Comparison of ENCODE assay signal across 8 cellular contexts in genomic region chr19:54208784-54209057, GRCh38. TPM values are rescaled to one million over a fixed set of nuclear protein-coding genes. Genes with fewer than 3 reads are reported as not detected.
A peak's percentile ranks its signal among the peaks of the same experiment; 100 is the strongest.
DNase-seq lines count a peak whose midpoint lies in the region; ATAC-seq and TF ChIP-seq lines count a peak whose summit lies in the region.

No MANE protein-coding gene starts in this region.

- H3K4me3 Mint-ChIP-seq in stimulated activated naive CD8-positive, alpha-beta T cell treated with anti-CD3 and anti-CD28 coated beads, Interleukin-15, Interleukin-2, amounts not matched to agents 100 ng/mL and 50 ng/mL, for 24 hours = peak overlapping the region; percentile 70
- H3K4me3 Mint-ChIP-seq in mesothelial cell of epicardium = no peak overlapping the region

- peaks cover 7 to 14% of the 10 kb centered on the region in 2 donors for H3K4me1 ChIP-seq in ascending aorta

- no peaks in the 10 kb centered on the region for H3K27me3 ChIP-seq in ascending aorta

- H3K4me3 ChIP-seq in ascending aorta = no peak overlapping the region

- H3K27me3 Mint-ChIP-seq in stimulated activated naive CD8-positive, alpha-beta T cell treated with anti-CD3 and anti-CD28 coated beads, Interleukin-15, Interleukin-2, amounts not matched to agents 100 ng/mL and 50 ng/mL, for 24 hours = no peaks in the 10 kb centered on the region
- no peaks in the 10 kb centered on the region for H3K27me3 Mint-ChIP-seq in mesothelial cell of epicardium (ENCODE audit: low read depth)

- no peak for ATAC-seq in stimulated activated naive CD8-positive, alpha-beta T cell treated with anti-CD3 and anti-CD28 coated beads, Interleukin-15, Interleukin-2, amounts not matched to agents 100 U/mL and 50 U/mL, for 24 hours
- ATAC-seq in HG03571 (IDR thresholded peaks at IDR 0.05; ENCODE audit: unreplicated experiment) = no peak

- no peak for DNase-seq in stimulated activated naive CD8-positive, alpha-beta T cell treated with anti-CD3 and anti-CD28 coated beads, Interleukin-15, Interleukin-2, amounts not matched to agents 100 U/mL and 50 U/mL, for 24 hours
- DNase-seq in ascending aorta (ENCODE audit: low spot score in 2 of 2) (no peak), mesothelial cell of epicardium (ENCODE audit: low spot score in 2 of 2, unreplicated experiment in 2 of 2) (no peak), UCSD-AML1 (lab: John Stamatoyannopoulos, UW; ENCODE audit: unreplicated experiment) (no peak), NCI-H1436 (lab: John Stamatoyannopoulos, UW) (no peak), NCI-H2107 treated with DMSO at 0.1 percent for 48 hours (lab: John Stamatoyannopoulos, UW; ENCODE audit: unreplicated experiment) (no peak)

- H3K9me3 ChIP-seq in ascending aorta = no peaks in the 10 kb centered on the region

- peaks cover 59% of the 10 kb centered on the region for H3K36me3 Mint-ChIP-seq in stimulated activated naive CD8-positive, alpha-beta T cell treated with anti-CD3 and anti-CD28 coated beads, Interleukin-15, Interleukin-2, amounts not matched to agents 100 ng/mL and 50 ng/mL, for 24 hours (ENCODE audit: low read depth)
- peaks cover 26% of the 10 kb centered on the region for H3K36me3 Mint-ChIP-seq in mesothelial cell of epicardium

- H3K36me3 ChIP-seq in ascending aorta = peaks cover 38 to 40% of the 10 kb centered on the region in 2 donors

- peak overlapping the region; percentile 89 for H3K27ac Mint-ChIP-seq in stimulated activated naive CD8-positive, alpha-beta T cell treated with anti-CD3 and anti-CD28 coated beads, Interleukin-15, Interleukin-2, amounts not matched to agents 100 ng/mL and 50 ng/mL, for 24 hours
- peak overlapping the region; percentile 94 for H3K27ac Mint-ChIP-seq in mesothelial cell of epicardium

- H3K4me1 Mint-ChIP-seq in stimulated activated naive CD8-positive, alpha-beta T cell treated with anti-CD3 and anti-CD28 coated beads, Interleukin-15, Interleukin-2, amounts not matched to agents 100 ng/mL and 50 ng/mL, for 24 hours (ENCODE audit: low read depth) = peaks cover 81% of the 10 kb centered on the region
- peaks cover 56% of the 10 kb centered on the region for H3K4me1 Mint-ChIP-seq in mesothelial cell of epicardium

- H3K9me3 Mint-ChIP-seq in stimulated activated naive CD8-positive, alpha-beta T cell treated with anti-CD3 and anti-CD28 coated beads, Interleukin-15, Interleukin-2, amounts not matched to agents 100 ng/mL and 50 ng/mL, for 24 hours = no peaks in the 10 kb centered on the region
- H3K9me3 Mint-ChIP-seq in mesothelial cell of epicardium = no peaks in the 10 kb centered on the region

- peak overlapping the region; percentile 71 to 75 for H3K27ac ChIP-seq in ascending aorta

- intact Hi-C loops in ascending aorta (cut with DNase I) = no loop called here

- TF ChIP-seq CTCF in ascending aorta (IDR thresholded peaks at IDR 0.05) (no peak), mesothelial cell of epicardium (IDR thresholded peaks at IDR 0.05; ENCODE audit: unreplicated experiment) (no peak)

RNA-seq across cellular contexts. Expression of gene RPS9, which starts 8.1 kb away (rescaled TPM):
- 2,061 TPM for total RNA-seq in ascending aorta
- 1,211 to 1,274 TPM (median 1,263 TPM) in 3 replicates for total RNA-seq in mesothelial cell of epicardium

RNA-seq across cellular contexts. Expression of gene LILRB3, which starts 14.1 kb away (rescaled TPM):
- 38.2 TPM for total RNA-seq in ascending aorta
- total RNA-seq in mesothelial cell of epicardium = not detected in 3 replicates

RNA-seq across cellular contexts. Expression of gene TSEN34, which starts 17.6 kb away (rescaled TPM):
- 54.9 TPM for total RNA-seq in ascending aorta
- total RNA-seq in mesothelial cell of epicardium = 43.9 to 50.1 TPM (median 47.5 TPM) in 3 replicates

RNA-seq across cellular contexts. Expression of gene MBOAT7, which starts 19.3 kb away (rescaled TPM):
- total RNA-seq in ascending aorta = 56.1 TPM
- 102 to 113 TPM (median 110 TPM) in 3 replicates for total RNA-seq in mesothelial cell of epicardium

RNA-seq across cellular contexts. Expression of gene LILRA6, which starts 33.9 kb away (rescaled TPM):
- 25.1 TPM for total RNA-seq in ascending aorta
- not detected in 3 replicates for total RNA-seq in mesothelial cell of epicardium

Comparison
In these comparisons a context has a peak if more than half of its experiments do, and no peak if none do; other contexts are left out.
1. RNA of gene LILRB3, which starts 14.1 kb away (total RNA-seq): 38.2 TPM in ascending aorta (single experiment); not detected in mesothelial cell of epicardium; every median in the first group is over 10 times any median in the second.